In the genomic region with DNA sequence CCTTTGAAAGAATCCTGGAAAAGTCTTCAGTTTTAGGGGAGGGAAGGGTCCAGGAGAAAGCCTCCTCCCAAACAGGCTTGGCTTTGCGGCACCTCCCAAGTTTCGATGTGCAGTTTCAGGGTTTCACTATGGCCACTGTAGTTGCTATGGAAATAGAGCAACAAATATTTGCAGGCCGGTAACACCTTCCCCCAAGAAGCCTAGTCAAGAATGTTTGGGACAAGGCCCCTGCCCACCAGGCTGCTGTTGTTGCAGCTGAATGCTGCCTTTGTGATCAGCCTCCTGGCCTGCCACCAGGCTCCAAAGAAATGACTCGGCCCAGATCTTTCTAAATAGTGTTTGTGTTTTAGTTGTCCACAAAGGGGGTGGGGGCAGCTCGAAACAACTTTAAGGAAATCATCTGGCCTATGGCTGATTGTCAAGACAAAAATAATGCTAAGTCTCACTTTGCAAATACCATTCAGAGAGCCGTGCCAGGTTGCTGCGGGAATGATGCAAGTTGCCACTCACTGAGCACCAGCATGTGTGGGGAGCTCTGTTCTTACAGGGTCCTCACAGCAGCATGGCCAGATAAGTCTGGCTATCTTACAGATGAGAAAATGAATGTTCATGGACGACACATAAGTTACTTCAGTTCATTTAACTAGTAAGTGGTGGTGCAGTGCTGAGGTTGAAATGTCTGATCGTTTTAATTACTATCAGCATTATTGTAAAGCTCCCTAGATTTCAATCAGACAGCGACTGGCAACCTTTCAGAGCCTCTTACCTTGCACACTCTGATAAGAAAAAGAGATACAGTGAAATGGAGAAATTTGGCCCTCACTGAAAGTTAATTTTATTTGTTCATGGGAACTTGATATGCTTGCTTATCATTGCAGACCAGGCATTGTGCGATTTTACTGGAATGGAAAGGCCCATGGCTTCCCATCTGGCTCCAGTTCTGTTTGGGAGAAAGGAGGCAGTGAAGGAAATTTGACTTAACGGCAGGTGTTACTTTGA, we compare ENCODE assay signal across 8 cellular contexts.
DNase-seq lines count a peak whose midpoint lies in the region; TF ChIP-seq lines count a peak whose summit lies in the region.

No MANE protein-coding gene starts in this region.

- H3K27ac ChIP-seq in suprapubic skin (peak overlapping the region; percentile 70), A673 (ENCODE audit: low read depth, low read length, poor library complexity, severe bottlenecking) (no peak overlapping the region)

- TF ChIP-seq CTCF in astrocyte of the cerebellum (IDR thresholded peaks at IDR 0.05; ENCODE audit: low read depth, low read length, missing control alignments), result no peak
- TF ChIP-seq CTCF in suprapubic skin (IDR thresholded peaks at IDR 0.05), result no peak
- no peak for TF ChIP-seq CTCF in A673 (conservative IDR thresholded peaks at IDR 0.05; ENCODE audit: low read depth, low read length)

- H3K4me3 ChIP-seq in astrocyte of the cerebellum (ENCODE audit: low read depth, low read length), result no peak overlapping the region
- no peak overlapping the region for H3K4me3 ChIP-seq in suprapubic skin
- no peak overlapping the region for H3K4me3 ChIP-seq in A673 (ENCODE audit: low read depth, low read length, poor library complexity, severe bottlenecking)

- DNase-seq in NCI-H1092 (lab: John Stamatoyannopoulos, UW) (peak; percentile 79), astrocyte of the cerebellum (ENCODE audit: low read depth) (peak; percentile 70), iPS-NIHi7 (ENCODE audit: extremely low spot score) (peak; percentile 65), suprapubic skin (ENCODE audit: low spot score in 2 of 2) (peak in 1 of 2 donors; percentile 85), HuH-7.5 (ENCODE audit: low spot score) (no peak), HUDEP-2 (lab: John Stamatoyannopoulos, UW; ENCODE audit: unreplicated experiment in 76 of 76) (no peak), cerebellar cortex (ENCODE audit: low spot score) (no peak), A673 (ENCODE audit: low spot score) (no peak)

- CTCF ChIA-PET in A673 (lab: Charles Lee), result no interaction called here

- H3K9me3 ChIP-seq in suprapubic skin, result no peaks in the 10 kb centered on the region
- H3K9me3 ChIP-seq in A673 (ENCODE audit: low read depth, low read length, poor library complexity, severe bottlenecking), result no peaks in the 10 kb centered on the region

- 45% methylated on average over 12 of the region's 12 CpGs for WGBS in suprapubic skin

- no peaks in the 10 kb centered on the region for H3K36me3 ChIP-seq in suprapubic skin
- no peaks in the 10 kb centered on the region for H3K36me3 ChIP-seq in A673 (ENCODE audit: insufficient read depth, low read length, poor library complexity, severe bottlenecking)

- in situ Hi-C loops in astrocyte of the cerebellum (cut with HindIII; ENCODE audit: low sequenced_read_pairs), result no loop called here

- H3K4me1 ChIP-seq in suprapubic skin (peaks cover 18% of the 10 kb centered on the region), A673 (ENCODE audit: insufficient read depth, low read length, poor library complexity, severe bottlenecking) (no peaks in the 10 kb centered on the region)

- TF ChIP-seq EP300 in suprapubic skin (IDR thresholded peaks at IDR 0.05), result no peak

- BruUV-seq in A673 (replicated peaks; lab: Mats Ljungman, UMichigan), result no TSS peak

- H3K27me3 ChIP-seq in suprapubic skin (no peaks in the 10 kb centered on the region), A673 (replicated peaks; ENCODE audit: insufficient read depth, low read depth, low read length, poor library complexity) (no peaks in the 10 kb centered on the region)

- POLR2A ChIA-PET in A673 (lab: Charles Lee; ENCODE audit: low non-redundant PET), result no interaction called here

- intact Hi-C loops in A673 (cut with micrococcal nuclease; ENCODE audit: unreplicated experiment), result no loop called here

- TF ChIP-seq POLR2A in suprapubic skin (IDR thresholded peaks at IDR 0.05), result no peak

Comparison
In these comparisons a context has a peak if more than half of its experiments do, and no peak if none do; other contexts are left out.
1. DNase-seq: peak in NCI-H1092 (single experiment), astrocyte of the cerebellum (single experiment) and iPS-NIHi7 (single experiment); none in HuH-7.5 (single experiment), HUDEP-2 (0 of 76), cerebellar cortex (single experiment) and A673 (single experiment).